8 cellular contexts compared by ENCODE assay signal in genomic region chr19:1490311-1491113, GRCh38. TPM values are rescaled to one million over a fixed set of nuclear protein-coding genes. Genes with fewer than 3 reads are reported as not detected.
A peak's percentile ranks its signal among the peaks of the same experiment; 100 is the strongest.
DNase-seq lines count a peak whose midpoint lies in the region; ATAC-seq, FAIRE-seq and TF ChIP-seq lines count a peak whose summit lies in the region.

Gene PCSK4 (minus strand): TSS chr19:1490350. CDS start chr19:1490346, 4 bp downstream.

- no peaks in the 10 kb centered on the region for H3K27me3 ChIP-seq in bronchial epithelial cell (ENCODE audit: control insufficient read depth, insufficient read depth, low read length)

- ATAC-seq in GM18867 (IDR thresholded peaks at IDR 0.05; ENCODE audit: unreplicated experiment), result peak; percentile 81
- peak; percentile 72 for ATAC-seq in HG03135 (IDR thresholded peaks at IDR 0.05; ENCODE audit: unreplicated experiment)

- H3K27ac ChIP-seq in skin epidermis, result peak within 1 kb of the TSS in 17 of 21 experiments; percentile 24 to 71 (median 52)

- H3K36me3 ChIP-seq in bronchial epithelial cell (ENCODE audit: control insufficient read depth, insufficient read depth, low read length), result no peaks in the 10 kb centered on the region

- H3K4me3 ChIP-seq in WI38 (ENCODE audit: low read depth, low read length) (peak within 1 kb of the TSS; percentile 63), bronchial epithelial cell (ENCODE audit: low read depth, low read length) (peak within 1 kb of the TSS; percentile 63), skin epidermis (peak within 1 kb of the TSS; percentile 31 to 61 (median 45))

- peak; percentile 100 for DNase-seq in NCI-H2196 treated with DMSO at 0.1 percent for 48 hours (lab: John Stamatoyannopoulos, UW; ENCODE audit: unreplicated experiment)
- peak; percentile 94 for DNase-seq in bronchial epithelial cell (ENCODE audit: low read depth)
- peak; percentile 97 for DNase-seq in iPS-NIHi11 (ENCODE audit: low spot score)

- peak; percentile 98 for FAIRE-seq in A204.1 (lab: Jason Lieb, UNC)
- FAIRE-seq in bronchial epithelial cell (lab: Jason Lieb, UNC), result peak; percentile 36

- TF ChIP-seq CTCF in WI38 (IDR thresholded peaks at IDR 0.05; ENCODE audit: low read depth, low read length) (no peak), bronchial epithelial cell (IDR thresholded peaks at IDR 0.05; ENCODE audit: insufficient read depth, low read length, severe bottlenecking) (no peak)

RNA-seq across cellular contexts. Expression of gene PCSK4, which starts in this region (rescaled TPM):
- total RNA-seq in bronchial epithelial cell, result 0.53 and 1.7 TPM in 2 replicates

Comparison
In these comparisons a context has a peak if more than half of its experiments do, and no peak if none do; other contexts are left out.
1. Peak in every context shown above with its lines: DNase-seq, ATAC-seq, H3K4me3 ChIP-seq and H3K27ac ChIP-seq.